ENCODE assay signal across 9 cellular contexts in genomic region chr5:159337291-159337974, GRCh38. TPM values are rescaled to one million over a fixed set of nuclear protein-coding genes. Genes with fewer than 3 reads are reported as not detected.
DNase-seq lines count a peak whose midpoint lies in the region; ATAC-seq and TF ChIP-seq lines count a peak whose summit lies in the region.
"Had no signal": no experiment of that assay in that cellular context is flagged by ENCODE, and none has a peak within 500 bp of the region (broad histone marks: within the 10 kb centered on the region; RNA-seq: fewer than 3 reads in every experiment).

No MANE protein-coding gene starts in this region.

- H2AFZ ChIP-seq in neural progenitor cell (replicated peaks), result no peak overlapping the region

- H3K79me2 ChIP-seq in neural progenitor cell (ENCODE audit: low read depth), result no peaks in the 10 kb centered on the region

- H3K4me3 ChIP-seq in CD4-positive, CD25-positive, alpha-beta regulatory T cell (ENCODE audit: low read depth, low read length), result peak overlapping the region; percentile 51
- no peak overlapping the region for H3K4me3 ChIP-seq in left ventricle myocardium inferior
- no peak overlapping the region for H3K4me3 ChIP-seq in neural progenitor cell

- H3K4me1 Mint-ChIP-seq in CD4-positive, CD25-positive, alpha-beta regulatory T cell, result peaks cover 29 to 59% (median 36%) of the 10 kb centered on the region in 4 donors
- H3K4me1 Mint-ChIP-seq in activated T-cell treated with anti-CD3 and anti-CD28 coated beads, Interleukin-2, amount 50 U/mL, for 4 hours (ENCODE audit: low read depth), result peaks cover 54% of the 10 kb centered on the region
- no peaks in the 10 kb centered on the region for H3K4me1 Mint-ChIP-seq in neural progenitor cell

- peak overlapping the region; percentile 12 to 65 (median 55) for H3K4me3 Mint-ChIP-seq in CD4-positive, CD25-positive, alpha-beta regulatory T cell
- peak overlapping the region; percentile 16 for H3K4me3 Mint-ChIP-seq in activated T-cell treated with anti-CD3 and anti-CD28 coated beads, Interleukin-2, amount 50 U/mL, for 4 hours
- H3K4me3 Mint-ChIP-seq in neural progenitor cell, result no peak overlapping the region

- intact Hi-C loops in left ventricle myocardium inferior (cut with micrococcal nuclease), result no loop called here
- intact Hi-C loops in posterior cingulate gyrus (cut with DNase I), result no loop called here

- no peak for TF ChIP-seq CTCF in left ventricle myocardium inferior (IDR thresholded peaks at IDR 0.05; ENCODE audit: borderline replicate concordance)
- TF ChIP-seq CTCF in neural progenitor cell (IDR thresholded peaks at IDR 0.05), result no peak

- no peak overlapping the region for H3K27ac ChIP-seq in CD4-positive, CD25-positive, alpha-beta regulatory T cell (ENCODE audit: insufficient read depth, low read length, poor library complexity, severe bottlenecking)
- peak overlapping the region; percentile 33 for H3K27ac ChIP-seq in left ventricle myocardium inferior (replicated peaks)
- H3K27ac ChIP-seq in neural progenitor cell, result no peak overlapping the region

- H3K27me3 ChIP-seq in CD4-positive, CD25-positive, alpha-beta regulatory T cell (ENCODE audit: control insufficient read depth, insufficient read depth, low read length), result no peaks in the 10 kb centered on the region
- H3K27me3 ChIP-seq in left ventricle myocardium inferior (ENCODE audit: low read depth), result no peaks in the 10 kb centered on the region
- no peaks in the 10 kb centered on the region for H3K27me3 ChIP-seq in neural progenitor cell

- no peaks in the 10 kb centered on the region for H3K36me3 Mint-ChIP-seq in CD4-positive, CD25-positive, alpha-beta regulatory T cell
- no peaks in the 10 kb centered on the region for H3K36me3 Mint-ChIP-seq in activated T-cell treated with anti-CD3 and anti-CD28 coated beads, Interleukin-2, amount 50 U/mL, for 4 hours (ENCODE audit: insufficient read depth)
- H3K36me3 Mint-ChIP-seq in neural progenitor cell, result no peaks in the 10 kb centered on the region

- no peaks in the 10 kb centered on the region for H3K9me3 ChIP-seq in CD4-positive, CD25-positive, alpha-beta regulatory T cell (ENCODE audit: control insufficient read depth in 2 of 2, low read length in 2 of 2)
- H3K9me3 ChIP-seq in left ventricle myocardium inferior (replicated peaks) (no peaks in the 10 kb centered on the region), neural progenitor cell (ENCODE audit: low read depth) (no peaks in the 10 kb centered on the region)

- H3K36me3 ChIP-seq in CD4-positive, CD25-positive, alpha-beta regulatory T cell (ENCODE audit: control insufficient read depth, insufficient read depth, low read length), result no peaks in the 10 kb centered on the region
- no peaks in the 10 kb centered on the region for H3K36me3 ChIP-seq in left ventricle myocardium inferior
- no peaks in the 10 kb centered on the region for H3K36me3 ChIP-seq in neural progenitor cell

- peaks cover 18% of the 10 kb centered on the region for H3K4me1 ChIP-seq in CD4-positive, CD25-positive, alpha-beta regulatory T cell (ENCODE audit: control insufficient read depth, insufficient read depth, low read length, poor library complexity, severe bottlenecking)
- H3K4me1 ChIP-seq in left ventricle myocardium inferior, result peaks cover 9% of the 10 kb centered on the region
- H3K4me1 ChIP-seq in neural progenitor cell, result no peaks in the 10 kb centered on the region

- no peak overlapping the region for H3K9ac ChIP-seq in neural progenitor cell

- H3F3A ChIP-seq in neural progenitor cell (ENCODE audit: low read depth), result peaks cover 3% of the 10 kb centered on the region

- peaks cover 0 to 5% (median 0%) of the 10 kb centered on the region in 7 donors for H3K9me3 Mint-ChIP-seq in CD4-positive, CD25-positive, alpha-beta regulatory T cell
- H3K9me3 Mint-ChIP-seq in activated T-cell treated with anti-CD3 and anti-CD28 coated beads, Interleukin-2, amount 50 U/mL, for 4 hours, result no peaks in the 10 kb centered on the region
- no peaks in the 10 kb centered on the region for H3K9me3 Mint-ChIP-seq in neural progenitor cell

- DNase-seq in CD4-positive, CD25-positive, alpha-beta regulatory T cell, result peak in 2 of 3 donors; percentile 20 to 84
- DNase-seq in NCI-H460 (ENCODE audit: extremely low read depth, low read depth) (peak; percentile 21), left ventricle myocardium inferior (no peak), KG1 (lab: John Stamatoyannopoulos, UW) (no peak), neural progenitor cell (ENCODE audit: low spot score) (no peak), posterior cingulate gyrus (no peak), superior temporal gyrus (ENCODE audit: extremely low spot score) (no peak)
- DNase-seq in activated T-cell treated with anti-CD3 and anti-CD28 coated beads, Interleukin-2, amount 50 U/mL, for 4 hours, result peak; percentile 25

- peak overlapping the region; percentile 32 to 90 (median 83) for H3K27ac Mint-ChIP-seq in CD4-positive, CD25-positive, alpha-beta regulatory T cell
- no peak overlapping the region for H3K27ac Mint-ChIP-seq in neural progenitor cell

- H3K4me2 ChIP-seq in neural progenitor cell, result no peak overlapping the region

- H4K20me1 ChIP-seq in neural progenitor cell (ENCODE audit: low read depth), result no peaks in the 10 kb centered on the region

- peak; percentile 50 to 53 for ATAC-seq in CD4-positive, CD25-positive, alpha-beta regulatory T cell (ENCODE audit: low read depth in 2 of 2)
- ATAC-seq in activated T-cell treated with anti-CD3 and anti-CD28 coated beads, Interleukin-2, amount 50 U/mL, for 4 hours, result peak; percentile 49 to 68

- H3K27me3 Mint-ChIP-seq in CD4-positive, CD25-positive, alpha-beta regulatory T cell, result peaks cover 9% of the 10 kb centered on the region
- no peaks in the 10 kb centered on the region for H3K27me3 Mint-ChIP-seq in activated T-cell treated with anti-CD3 and anti-CD28 coated beads, Interleukin-2, amount 50 U/mL, for 4 hours (ENCODE audit: low read depth)
- H3K27me3 Mint-ChIP-seq in neural progenitor cell (ENCODE audit: insufficient read depth, low read depth), result peaks cover 2% of the 10 kb centered on the region

RNA-seq across cellular contexts. Expression of gene IL12B, which starts 7.1 kb away (rescaled TPM):
- not detected for total RNA-seq in CD4-positive, CD25-positive, alpha-beta regulatory T cell
- polyA plus RNA-seq in CD4-positive, CD25-positive, alpha-beta regulatory T cell, result not detected
- not detected in 2 replicates for total RNA-seq in NCI-H460 (2014; rRNA removed; shearing (Covaris generic))
- polyA plus RNA-seq in NCI-H460 (2014; cell fraction: nucleus; rRNA removed), result not detected in 2 replicates
- total RNA-seq in activated T-cell treated with anti-CD3 and anti-CD28 coated beads, Interleukin-2, amount 50 U/mL, for 4 hours, result not detected
- total RNA-seq in left ventricle myocardium inferior (not detected), neural progenitor cell (ENCODE audit: low replicate concordance) (not detected in 2 replicates)
- total RNA-seq: endothelial cell of umbilical vein had no signal
- polyA plus RNA-seq: endothelial cell of umbilical vein had no signal

Comparison
In these comparisons a context has a peak if more than half of its experiments do, and no peak if none do; other contexts are left out.
1. DNase-seq: peak in CD4-positive, CD25-positive, alpha-beta regulatory T cell (2 of 3), NCI-H460 (single experiment) and activated T-cell treated with anti-CD3 and anti-CD28 coated beads, Interleukin-2, amount 50 U/mL, for 4 hours (single experiment); none in left ventricle myocardium inferior (single experiment), KG1 (single experiment), neural progenitor cell (single experiment), posterior cingulate gyrus (0 of 10) and superior temporal gyrus (single experiment).